ENCODE assay signal across 8 cellular contexts in the genomic region with DNA sequence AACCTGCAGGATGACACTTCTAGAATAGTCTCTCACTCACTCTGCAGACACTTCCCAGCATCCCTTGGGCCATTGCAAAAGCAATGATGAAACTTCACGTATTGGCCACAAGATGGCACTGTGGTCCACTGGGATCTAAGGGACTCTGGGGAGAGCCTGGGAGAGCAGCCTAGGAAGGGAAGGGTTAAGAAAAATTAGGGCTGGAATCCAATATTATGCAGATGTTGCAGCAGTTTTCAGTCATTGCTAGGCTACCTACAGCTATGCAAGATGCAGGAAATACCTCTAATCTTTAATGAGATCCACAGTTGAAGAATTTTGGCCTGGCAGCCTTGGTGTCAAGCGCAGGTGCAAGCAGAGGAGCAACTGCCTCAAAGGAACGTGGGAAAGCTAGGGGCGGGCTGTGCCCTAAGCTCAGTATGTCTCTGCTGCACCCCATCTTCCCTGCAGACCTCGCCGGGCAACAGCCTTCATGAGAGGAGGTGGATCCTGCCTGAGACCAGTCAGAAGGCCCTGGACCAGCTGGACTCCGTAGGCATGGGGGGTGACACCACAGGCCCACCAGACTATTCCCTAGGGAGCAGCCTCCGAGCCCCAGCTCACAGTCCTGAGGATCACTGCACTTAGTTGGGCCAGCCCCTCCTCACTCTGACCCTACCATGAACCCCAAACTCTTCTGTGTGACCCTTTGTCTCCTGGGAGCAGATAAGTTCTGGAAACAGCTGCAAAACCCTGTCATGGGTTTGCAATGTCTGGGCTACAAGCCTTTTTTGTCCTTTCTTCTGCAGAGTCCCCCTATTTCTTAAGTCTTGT.
A peak's percentile ranks its signal among the peaks of the same experiment; 100 is the strongest.
DNase-seq lines count a peak whose midpoint lies in the region; ATAC-seq and TF ChIP-seq lines count a peak whose summit lies in the region.

No MANE protein-coding gene starts in this region.

- intact Hi-C loops in thyroid gland (cut with DNase I): no loop called here

- H3K4me2 ChIP-seq in GM23338: no peak overlapping the region

- no peak for TF ChIP-seq POLR2A in thyroid gland (IDR thresholded peaks at IDR 0.05)

- H3K4me1 ChIP-seq in GM23338 (ENCODE audit: insufficient read depth): no peaks in the 10 kb centered on the region
- H3K4me1 ChIP-seq in lung (ENCODE audit: control insufficient read depth in 2 of 2, insufficient read depth in 2 of 2, low read length in 2 of 2): no peaks in the 10 kb centered on the region
- peaks cover 0 to 7% of the 10 kb centered on the region in 2 donors for H3K4me1 ChIP-seq in thyroid gland

- H3K27me3 Mint-ChIP-seq in GM23338 (ENCODE audit: insufficient read depth, low read depth, poor library complexity) (peaks cover 12% of the 10 kb centered on the region), chondrocyte (ENCODE audit: low read depth) (peaks cover 5% of the 10 kb centered on the region)

- H3K9me3 ChIP-seq in lung (ENCODE audit: control insufficient read depth in 2 of 2, insufficient read depth in 1 of 2, low read length in 1 of 2): peaks cover 0 to 3% of the 10 kb centered on the region in 2 donors
- no peaks in the 10 kb centered on the region for H3K9me3 ChIP-seq in thyroid gland

- no peaks in the 10 kb centered on the region for H3K27me3 ChIP-seq in GM23338 (ENCODE audit: insufficient read depth)
- H3K27me3 ChIP-seq in lung (ENCODE audit: control insufficient read depth, insufficient read depth): no peaks in the 10 kb centered on the region
- H3K27me3 ChIP-seq in thyroid gland: no peaks in the 10 kb centered on the region

- H3K9me3 Mint-ChIP-seq in GM23338 (no peaks in the 10 kb centered on the region), chondrocyte (ENCODE audit: low read depth) (no peaks in the 10 kb centered on the region)

- H3K4me3 Mint-ChIP-seq in GM23338: no peak overlapping the region
- no peak overlapping the region for H3K4me3 Mint-ChIP-seq in chondrocyte (ENCODE audit: unreplicated experiment)

- no peak overlapping the region for H2AFZ ChIP-seq in GM23338

- no peaks in the 10 kb centered on the region for H3F3A ChIP-seq in GM23338 (replicated peaks; ENCODE audit: low read depth)

- peak; percentile 72 to 81 for TF ChIP-seq CTCF in GM23338 (conservative IDR thresholded peaks at IDR 0.05; ENCODE audit: low read depth in 2 of 2)
- peak; percentile 79 for TF ChIP-seq CTCF in chondrocyte (IDR thresholded peaks at IDR 0.05)
- TF ChIP-seq CTCF in lung (IDR thresholded peaks at IDR 0.05; ENCODE audit: control extremely low read depth, extremely low read depth): no peak
- TF ChIP-seq CTCF in thyroid gland (IDR thresholded peaks at IDR 0.05): peak in 5 of 6 experiments; percentile 27 to 74 (median 45)

- no peaks in the 10 kb centered on the region for H3K36me3 ChIP-seq in GM23338 (ENCODE audit: insufficient read depth)
- H3K36me3 ChIP-seq in lung (ENCODE audit: control insufficient read depth in 2 of 2, insufficient read depth in 2 of 2, low read length in 2 of 2): no peaks in the 10 kb centered on the region
- H3K36me3 ChIP-seq in thyroid gland: no peaks in the 10 kb centered on the region

- no peak overlapping the region for H3K4me3 ChIP-seq in GM23338
- no peak overlapping the region for H3K4me3 ChIP-seq in lung
- no peak overlapping the region for H3K4me3 ChIP-seq in thyroid gland (replicated peaks in 1 of 3)

- H3K36me3 Mint-ChIP-seq in GM23338 (ENCODE audit: low read depth) (no peaks in the 10 kb centered on the region), chondrocyte (ENCODE audit: low read depth) (no peaks in the 10 kb centered on the region)

- 45 to 58% methylated on average over 8 of the region's 8 CpGs for WGBS in lung, 2 donors
- 58 to 70% methylated on average over 8 of the region's 8 CpGs for WGBS in thyroid gland, 2 donors

- H3K27ac Mint-ChIP-seq in GM23338 (no peak overlapping the region), chondrocyte (ENCODE audit: unreplicated experiment) (no peak overlapping the region)

- H3K4me1 Mint-ChIP-seq in GM23338 (peaks cover 14% of the 10 kb centered on the region), chondrocyte (ENCODE audit: low read depth) (peaks cover 5% of the 10 kb centered on the region)

- H3K27ac ChIP-seq in GM23338 (ENCODE audit: low read depth): no peak overlapping the region
- no peak overlapping the region for H3K27ac ChIP-seq in lung (ENCODE audit: low read depth in 1 of 2, low read length in 1 of 2)
- no peak overlapping the region for H3K27ac ChIP-seq in thyroid gland

- no peaks in the 10 kb centered on the region for H3K79me2 ChIP-seq in GM23338 (replicated peaks; ENCODE audit: insufficient read depth)

- no peaks in the 10 kb centered on the region for H4K20me1 ChIP-seq in GM23338 (replicated peaks; ENCODE audit: insufficient read depth)

- DNase-seq in activated CD4-positive, CD25-positive, alpha-beta regulatory T cell treated with anti-CD3 and anti-CD28 coated beads, Interleukin-2, amount 50 U/mL, for 72 hours: no peak
- DNase-seq in GM23338 (ENCODE audit: low spot score) (peak; percentile 78), Kasumi-1 (lab: John Stamatoyannopoulos, UW) (peak; percentile 80 to 86), SKM-1 treated with dmso at 0.1 percent for 144 hours (lab: John Stamatoyannopoulos, UW; ENCODE audit: unreplicated experiment) (peak; percentile 85), chondrocyte (ENCODE audit: low spot score) (no peak), lung (ENCODE audit: low spot score) (no peak), thyroid gland (peak in 1 of 2 donors; percentile 21)

- H3K9me2 ChIP-seq in GM23338 (ENCODE audit: insufficient read depth): no peaks in the 10 kb centered on the region

- ATAC-seq in activated CD4-positive, CD25-positive, alpha-beta regulatory T cell treated with anti-CD3 and anti-CD28 coated beads, Interleukin-2, amount 50 U/mL, for 24 hours: peak; percentile 36 to 41
- ATAC-seq in GM23338: peak; percentile 95
- peak; percentile 62 for ATAC-seq in lung (ENCODE audit: insufficient read depth, low FRiP score)

TF ChIP-seq in GM23338, 12 proteins besides CTCF, POLR2A, EP300 and RAD21 (continues in another document):
- no peak for TF ChIP-seq EZH2 (IDR thresholded peaks at IDR 0.05; ENCODE audit: low read depth, unreplicated experiment)
- TF ChIP-seq CREB1 (CRISPR knock-in tag; IDR thresholded peaks at IDR 0.05; ENCODE audit: low read depth): no peak
- TF ChIP-seq EZH2phosphoT487 (IDR thresholded peaks at IDR 0.05; ENCODE audit: unreplicated experiment): no peak
- TF ChIP-seq STAT1 (IDR thresholded peaks at IDR 0.05; ENCODE audit: unreplicated experiment): no peak
- TF ChIP-seq NANOG (IDR thresholded peaks at IDR 0.05; ENCODE audit: borderline replicate concordance): no peak
- TF ChIP-seq ZNF114 (CRISPR knock-in tag; IDR thresholded peaks at IDR 0.05): no peak
- TF ChIP-seq JUNB (IDR thresholded peaks at IDR 0.05; ENCODE audit: unreplicated experiment): no peak
- TF ChIP-seq POLR2AphosphoS5 (IDR thresholded peaks at IDR 0.05; ENCODE audit: low read depth): no peak
- no peak for TF ChIP-seq ZNF331 (CRISPR knock-in tag; IDR thresholded peaks at IDR 0.05; ENCODE audit: low read depth)
- TF ChIP-seq, protein P1, sequence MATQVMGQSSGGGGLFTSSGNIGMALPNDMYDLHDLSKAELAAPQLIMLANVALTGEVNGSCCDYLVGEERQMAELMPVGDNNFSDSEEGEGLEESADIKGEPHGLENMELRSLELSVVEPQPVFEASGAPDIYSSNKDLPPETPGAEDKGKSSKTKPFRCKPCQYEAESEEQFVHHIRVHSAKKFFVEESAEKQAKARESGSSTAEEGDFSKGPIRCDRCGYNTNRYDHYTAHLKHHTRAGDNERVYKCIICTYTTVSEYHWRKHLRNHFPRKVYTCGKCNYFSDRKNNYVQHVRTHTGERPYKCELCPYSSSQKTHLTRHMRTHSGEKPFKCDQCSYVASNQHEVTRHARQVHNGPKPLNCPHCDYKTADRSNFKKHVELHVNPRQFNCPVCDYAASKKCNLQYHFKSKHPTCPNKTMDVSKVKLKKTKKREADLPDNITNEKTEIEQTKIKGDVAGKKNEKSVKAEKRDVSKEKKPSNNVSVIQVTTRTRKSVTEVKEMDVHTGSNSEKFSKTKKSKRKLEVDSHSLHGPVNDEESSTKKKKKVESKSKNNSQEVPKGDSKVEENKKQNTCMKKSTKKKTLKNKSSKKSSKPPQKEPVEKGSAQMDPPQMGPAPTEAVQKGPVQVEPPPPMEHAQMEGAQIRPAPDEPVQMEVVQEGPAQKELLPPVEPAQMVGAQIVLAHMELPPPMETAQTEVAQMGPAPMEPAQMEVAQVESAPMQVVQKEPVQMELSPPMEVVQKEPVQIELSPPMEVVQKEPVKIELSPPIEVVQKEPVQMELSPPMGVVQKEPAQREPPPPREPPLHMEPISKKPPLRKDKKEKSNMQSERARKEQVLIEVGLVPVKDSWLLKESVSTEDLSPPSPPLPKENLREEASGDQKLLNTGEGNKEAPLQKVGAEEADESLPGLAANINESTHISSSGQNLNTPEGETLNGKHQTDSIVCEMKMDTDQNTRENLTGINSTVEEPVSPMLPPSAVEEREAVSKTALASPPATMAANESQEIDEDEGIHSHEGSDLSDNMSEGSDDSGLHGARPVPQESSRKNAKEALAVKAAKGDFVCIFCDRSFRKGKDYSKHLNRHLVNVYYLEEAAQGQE (IDR thresholded peaks at IDR 0.05; ENCODE audit: unreplicated experiment): no peak
- TF ChIP-seq, protein P2, sequence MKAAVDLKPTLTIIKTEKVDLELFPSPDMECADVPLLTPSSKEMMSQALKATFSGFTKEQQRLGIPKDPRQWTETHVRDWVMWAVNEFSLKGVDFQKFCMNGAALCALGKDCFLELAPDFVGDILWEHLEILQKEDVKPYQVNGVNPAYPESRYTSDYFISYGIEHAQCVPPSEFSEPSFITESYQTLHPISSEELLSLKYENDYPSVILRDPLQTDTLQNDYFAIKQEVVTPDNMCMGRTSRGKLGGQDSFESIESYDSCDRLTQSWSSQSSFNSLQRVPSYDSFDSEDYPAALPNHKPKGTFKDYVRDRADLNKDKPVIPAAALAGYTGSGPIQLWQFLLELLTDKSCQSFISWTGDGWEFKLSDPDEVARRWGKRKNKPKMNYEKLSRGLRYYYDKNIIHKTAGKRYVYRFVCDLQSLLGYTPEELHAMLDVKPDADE (IDR thresholded peaks at IDR 0.05): no peak

Comparison
In these comparisons a context has a peak if more than half of its experiments do, and no peak if none do; other contexts are left out.
1. ATAC-seq: peak in every context shown above with its lines; median percentile 95 in GM23338; 62 in lung; 38 in activated CD4-positive, CD25-positive, alpha-beta regulatory T cell treated with anti-CD3 and anti-CD28 coated beads, Interleukin-2, amount 50 U/mL, for 24 hours.
2. DNase-seq: peak in GM23338 (single experiment), Kasumi-1 (2 of 2) and SKM-1 treated with dmso at 0.1 percent for 144 hours (single experiment); none in activated CD4-positive, CD25-positive, alpha-beta regulatory T cell treated with anti-CD3 and anti-CD28 coated beads, Interleukin-2, amount 50 U/mL, for 72 hours (single experiment), chondrocyte (single experiment) and lung (single experiment).